ENCODE assay signal across 21 cellular contexts in the genomic region with DNA sequence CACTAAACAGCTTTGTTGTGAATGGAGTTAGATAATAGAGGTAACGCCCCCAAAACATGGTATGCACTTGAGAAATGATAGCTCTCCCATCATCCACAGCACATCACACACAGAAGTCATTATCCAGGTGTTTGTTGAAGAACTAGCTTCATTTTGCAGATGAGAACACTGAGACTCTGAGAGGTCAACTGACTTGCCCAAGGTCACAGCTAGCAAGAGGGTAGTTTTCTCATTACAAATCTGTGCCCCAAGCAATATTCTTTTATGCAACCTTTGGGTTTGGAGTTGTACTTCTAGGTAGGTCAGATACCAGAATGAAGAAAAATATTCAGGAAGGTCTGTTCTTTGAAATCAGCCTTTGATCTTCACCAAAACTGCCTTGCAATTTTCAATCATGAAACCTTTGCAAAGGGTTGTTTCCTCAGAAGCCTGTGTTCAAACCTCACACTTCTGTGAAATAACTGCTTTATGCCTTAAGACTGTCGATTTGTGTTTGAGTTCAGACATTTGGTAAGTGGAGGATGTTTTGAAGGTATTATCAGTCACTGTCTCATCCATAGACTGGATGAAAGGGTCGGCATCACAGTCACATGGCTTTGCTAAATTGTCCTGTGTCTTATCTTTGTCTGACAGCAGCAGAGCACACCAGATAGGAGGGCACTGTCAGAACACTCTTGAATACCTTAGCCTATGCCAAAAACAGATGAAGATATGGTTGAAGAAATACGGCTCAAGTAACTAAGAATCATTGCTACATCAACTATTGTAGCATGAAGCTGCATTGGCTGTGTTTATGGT.
DNase-seq lines count a peak whose midpoint lies in the region; ATAC-seq and TF ChIP-seq lines count a peak whose summit lies in the region.
"Had no signal": no experiment of that assay in that cellular context is flagged by ENCODE, and none has a peak within 500 bp of the region (broad histone marks: within the 10 kb centered on the region; RNA-seq: fewer than 3 reads in every experiment).

No MANE protein-coding gene starts in this region.

- ATAC-seq in T-helper 17 cell (peak; percentile 86), GM21360 (IDR thresholded peaks at IDR 0.05; ENCODE audit: unreplicated experiment) (no peak)
- peak; percentile 90 for ATAC-seq in activated naive CD8-positive, alpha-beta T cell treated with anti-CD3 and anti-CD28 coated beads, Interleukin-2, amount 10 ng/mL, durations not matched to agents 7 days and 5 days (ENCODE audit: low read depth)
- ATAC-seq: HepG2, upper lobe of right lung had no signal

- H3K36me3 Mint-ChIP-seq in activated CD4-positive, alpha-beta T cell treated with anti-CD3 and anti-CD28 coated beads, Interleukin-2, amount 10 ng/mL, durations not matched to agents 24 days and 14 days (ENCODE audit: low read depth): peaks cover 3% of the 10 kb centered on the region
- no peaks in the 10 kb centered on the region for H3K36me3 Mint-ChIP-seq in T-helper 17 cell (ENCODE audit: low read depth)
- H3K36me3 Mint-ChIP-seq in activated naive CD8-positive, alpha-beta T cell treated with anti-CD3 and anti-CD28 coated beads, Interleukin-2, amount 10 ng/mL, durations not matched to agents 7 days and 5 days: peaks cover 20% of the 10 kb centered on the region

- POLR2A ChIA-PET in activated naive CD8-positive, alpha-beta T cell treated with anti-CD3 and anti-CD28 coated beads, Interleukin-2, amount 10 ng/mL, durations not matched to agents 7 days and 5 days (lab: Charles Lee): interaction anchor here (0.7 to 3.6 kb wide), 7 partner anchors 15 to 242 kb away, joined by 3 to 27 read pairs (median 5); a partner anchor contains a TSS

- H3K27ac Mint-ChIP-seq in activated CD4-positive, alpha-beta T cell treated with anti-CD3 and anti-CD28 coated beads, Interleukin-2, amount 10 ng/mL, durations not matched to agents 24 days and 14 days: peak overlapping the region; percentile 52
- peak overlapping the region; percentile 90 for H3K27ac Mint-ChIP-seq in T-helper 17 cell
- peak overlapping the region; percentile 85 for H3K27ac Mint-ChIP-seq in activated naive CD8-positive, alpha-beta T cell treated with anti-CD3 and anti-CD28 coated beads, Interleukin-2, amount 10 ng/mL, durations not matched to agents 7 days and 5 days
- H3K27ac Mint-ChIP-seq: B cell; dendritic cell treated with granulocyte-macrophage colony-stimulating factor and Interleukin-4, amounts not matched to agents 40 ng/mL and 50 ng/mL, for 4 days had no signal

- peak overlapping the region; percentile 19 for H3K4me3 Mint-ChIP-seq in activated CD4-positive, alpha-beta T cell treated with anti-CD3 and anti-CD28 coated beads, Interleukin-2, amount 10 ng/mL, durations not matched to agents 24 days and 14 days
- peak overlapping the region; percentile 37 for H3K4me3 Mint-ChIP-seq in T-helper 17 cell
- H3K4me3 Mint-ChIP-seq in activated naive CD8-positive, alpha-beta T cell treated with anti-CD3 and anti-CD28 coated beads, Interleukin-2, amount 10 ng/mL, durations not matched to agents 7 days and 5 days: peak overlapping the region; percentile 43
- H3K4me3 Mint-ChIP-seq: activated T-cell treated with anti-CD3 and anti-CD28 coated beads, Interleukin-2, amount 50 U/mL, for 4 hours; B cell; dendritic cell treated with granulocyte-macrophage colony-stimulating factor and Interleukin-4, amounts not matched to agents 40 ng/mL and 50 ng/mL, for 4 days had no signal

- TF ChIP-seq CTCF in GM13977 (IDR thresholded peaks at IDR 0.05; ENCODE audit: extremely low read depth, insufficient read depth, missing control alignments) (no peak), foreskin fibroblast (IDR thresholded peaks at IDR 0.05; ENCODE audit: low read depth, low read length) (no peak)

- in situ Hi-C loops in GM13977 (cut with MboI; ENCODE audit: low pct_unique_long_range_greater_than_20kb, low sequenced_read_pairs, unreplicated experiment): no loop called here

- no peaks in the 10 kb centered on the region for H3K27me3 Mint-ChIP-seq in activated CD4-positive, alpha-beta T cell treated with anti-CD3 and anti-CD28 coated beads, Interleukin-2, amount 10 ng/mL, durations not matched to agents 24 days and 14 days
- H3K27me3 Mint-ChIP-seq in T-helper 17 cell: no peaks in the 10 kb centered on the region
- H3K27me3 Mint-ChIP-seq in activated naive CD8-positive, alpha-beta T cell treated with anti-CD3 and anti-CD28 coated beads, Interleukin-2, amount 10 ng/mL, durations not matched to agents 7 days and 5 days: no peaks in the 10 kb centered on the region
- H3K27me3 Mint-ChIP-seq: B cell; dendritic cell treated with granulocyte-macrophage colony-stimulating factor and Interleukin-4, amounts not matched to agents 40 ng/mL and 50 ng/mL, for 4 days had no signal

- no peak overlapping the region for H3K4me3 ChIP-seq in foreskin fibroblast (ENCODE audit: low read depth in 1 of 2, low read length in 2 of 2)
- H3K4me3 ChIP-seq: smooth muscle cell, upper lobe of right lung had no signal

- intact Hi-C loops in activated CD4-positive, alpha-beta T cell treated with anti-CD3 and anti-CD28 coated beads, Interleukin-2, amount 10 ng/mL, durations not matched to agents 24 days and 14 days (cut with micrococcal nuclease): no loop called here

- peaks cover 14% of the 10 kb centered on the region for H3K9me3 Mint-ChIP-seq in activated CD4-positive, alpha-beta T cell treated with anti-CD3 and anti-CD28 coated beads, Interleukin-2, amount 10 ng/mL, durations not matched to agents 24 days and 14 days
- H3K9me3 Mint-ChIP-seq in activated naive CD8-positive, alpha-beta T cell treated with anti-CD3 and anti-CD28 coated beads, Interleukin-2, amount 10 ng/mL, durations not matched to agents 7 days and 5 days: peaks cover 3% of the 10 kb centered on the region
- H3K9me3 Mint-ChIP-seq: activated T-cell treated with anti-CD3 and anti-CD28 coated beads, Interleukin-2, amount 50 U/mL, for 4 hours; dendritic cell treated with granulocyte-macrophage colony-stimulating factor and Interleukin-4, amounts not matched to agents 40 ng/mL and 50 ng/mL, for 4 days had no signal

- H3K4me1 Mint-ChIP-seq in activated CD4-positive, alpha-beta T cell treated with anti-CD3 and anti-CD28 coated beads, Interleukin-2, amount 10 ng/mL, durations not matched to agents 24 days and 14 days: peaks cover 34% of the 10 kb centered on the region
- peaks cover 27% of the 10 kb centered on the region for H3K4me1 Mint-ChIP-seq in T-helper 17 cell
- peaks cover 28% of the 10 kb centered on the region for H3K4me1 Mint-ChIP-seq in activated naive CD8-positive, alpha-beta T cell treated with anti-CD3 and anti-CD28 coated beads, Interleukin-2, amount 10 ng/mL, durations not matched to agents 7 days and 5 days
- H3K4me1 Mint-ChIP-seq: B cell had no signal

- peak; percentile 76 for DNase-seq in activated CD4-positive, alpha-beta T cell treated with anti-CD3 and anti-CD28 coated beads, Interleukin-2, amount 10 ng/mL, durations not matched to agents 24 days and 14 days
- no peak for DNase-seq in activated CD4-positive, alpha-beta T cell treated with anti-CD3 and anti-CD28 coated beads for 1 hour
- DNase-seq in CD1c-positive myeloid dendritic cell (ENCODE audit: extremely low spot score) (peak; percentile 23), T-helper 17 cell (no peak), GM13977 (ENCODE audit: low spot score) (no peak), foreskin fibroblast (no peak)
- DNase-seq in activated naive CD8-positive, alpha-beta T cell treated with anti-CD3 and anti-CD28 coated beads, Interleukin-2, amount 10 ng/mL, durations not matched to agents 7 days and 5 days: no peak
- DNase-seq: activated CD4-positive, alpha-beta T cell treated with anti-CD3 and anti-CD28 coated beads for 4 hours; activated T-cell treated with anti-CD3 and anti-CD28 coated beads, Interleukin-2, amount 50 U/mL, for 4 hours; amniotic stem cell; NCI-H2107; NCI-H526; SK-N-SH; stimulated activated CD4-positive, alpha-beta T cell treated with anti-CD3 and anti-CD28 coated beads, Interleukin-4, amount 100 ng/mL, for 1 hour; T1000; upper lobe of right lung had no signal

- no peaks in the 10 kb centered on the region for H3K9me3 ChIP-seq in T-helper 17 cell (ENCODE audit: control insufficient read depth, low read length, poor library complexity, severe bottlenecking)
- H3K9me3 ChIP-seq: SK-N-SH, upper lobe of right lung had no signal

Comparison
In these comparisons a context has a peak if more than half of its experiments do, and no peak if none do; other contexts are left out.
1. DNase-seq: peak in activated CD4-positive, alpha-beta T cell treated with anti-CD3 and anti-CD28 coated beads, Interleukin-2, amount 10 ng/mL, durations not matched to agents 24 days and 14 days (single experiment) and CD1c-positive myeloid dendritic cell (single experiment); none in activated CD4-positive, alpha-beta T cell treated with anti-CD3 and anti-CD28 coated beads for 1 hour (single experiment), T-helper 17 cell (0 of 3), activated naive CD8-positive, alpha-beta T cell treated with anti-CD3 and anti-CD28 coated beads, Interleukin-2, amount 10 ng/mL, durations not matched to agents 7 days and 5 days (single experiment), GM13977 (single experiment) and foreskin fibroblast (0 of 2).
2. Peak in every context shown above with its lines, with median percentiles within 50 percentile points of each other: H3K27ac Mint-ChIP-seq and H3K4me3 Mint-ChIP-seq.